ENCODE assay signal across 8 cellular contexts in the genomic region with DNA sequence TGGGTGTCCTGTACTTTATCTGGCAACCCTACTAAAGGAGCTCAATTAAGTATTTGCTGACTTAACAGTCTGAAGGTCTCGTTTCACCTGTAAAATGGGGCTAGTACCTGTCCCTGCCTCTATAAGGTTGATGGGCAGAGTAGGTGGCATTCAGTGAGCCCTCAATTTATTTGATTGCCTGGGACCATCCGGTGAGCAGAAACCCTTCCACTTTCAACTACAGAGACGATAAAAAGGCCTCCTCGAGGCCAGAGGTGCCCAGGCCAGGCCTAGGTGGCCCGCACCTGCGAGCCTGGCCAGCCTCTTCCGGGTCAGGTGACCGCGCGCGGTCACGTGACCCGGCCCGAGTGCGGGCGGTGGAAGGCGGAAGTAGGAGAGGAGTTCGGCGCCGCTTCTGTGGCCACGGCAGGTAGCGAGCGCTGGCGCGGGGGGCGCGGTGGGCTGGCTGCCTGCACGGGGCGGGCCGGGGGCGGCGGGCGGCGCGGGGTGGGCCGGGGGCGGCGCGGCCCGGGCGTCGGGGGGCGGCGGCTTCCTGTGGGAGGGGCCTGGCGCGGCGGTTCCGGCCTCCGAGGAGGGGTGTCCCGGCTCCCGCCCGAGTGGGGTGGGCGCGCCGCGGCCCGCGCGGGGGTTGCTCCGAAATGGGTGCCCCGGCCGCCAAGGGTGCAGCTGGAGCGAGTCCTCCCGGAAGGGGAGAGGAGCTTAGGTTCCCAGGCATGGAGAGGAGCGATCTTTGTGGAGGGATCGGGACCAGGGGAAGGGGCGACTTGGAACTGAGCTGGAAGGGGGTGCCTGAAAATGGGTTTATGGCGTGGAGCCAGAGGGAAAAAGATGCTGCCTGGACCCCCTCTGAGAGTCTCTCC. TPM values are rescaled to one million over a fixed set of nuclear protein-coding genes. Genes with fewer than 3 reads are reported as not detected.
A peak's percentile ranks its signal among the peaks of the same experiment; 100 is the strongest.
DNase-seq lines count a peak whose midpoint lies in the region; ATAC-seq and TF ChIP-seq lines count a peak whose summit lies in the region.

A gene (plus strand): TSS at position 350 of the 860 bp plus-strand sequence. CDS start 24,679 bp downstream, outside the sequence.

- H3K27me3 ChIP-seq in SJSA1 (replicated peaks) (no peaks in the 10 kb centered on the region), gastroesophageal sphincter (no peaks in the 10 kb centered on the region), neuronal stem cell (ENCODE audit: control insufficient read depth in 3 of 3, insufficient read depth in 3 of 3, low read depth in 1 of 3, low read length in 3 of 3) (no peaks in the 10 kb centered on the region)

- no peak within 1 kb of the TSS for H2AK5ac ChIP-seq in neuronal stem cell (ENCODE audit: low read depth, low read length)

- peak; percentile 42 to 73 for TF ChIP-seq POLR2A in gastroesophageal sphincter (IDR thresholded peaks at IDR 0.05)

- H3K23ac ChIP-seq in neuronal stem cell (ENCODE audit: low read depth, low read length, poor library complexity) = peak within 1 kb of the TSS; percentile 97

- ATAC-seq in GM21576 (IDR thresholded peaks at IDR 0.05; ENCODE audit: unreplicated experiment) (peak; percentile 55), gastroesophageal sphincter (peak; percentile 91)

- peak within 1 kb of the TSS; percentile 82 for H4K8ac ChIP-seq in neuronal stem cell (ENCODE audit: low read depth, low read length)

- DNase-seq in DMS53 treated with DMSO at 0.1 percent for 48 hours (lab: John Stamatoyannopoulos, UW; ENCODE audit: unreplicated experiment) = peak; percentile 61
- peak; percentile 53 to 60 for DNase-seq in SJSA1 (ENCODE audit: low read depth in 1 of 2, low spot score in 2 of 2)
- peak; percentile 37 to 76 (median 66) for DNase-seq in activated naive CD4-positive, alpha-beta T cell (lab: John Stamatoyannopoulos, UW)
- DNase-seq in neuronal stem cell (ENCODE audit: low spot score) = peak; percentile 62

- peak within 1 kb of the TSS; percentile 89 for H3K14ac ChIP-seq in neuronal stem cell (ENCODE audit: low read length)

- peak within 1 kb of the TSS; percentile 100 for H2AFZ ChIP-seq in neuronal stem cell (ENCODE audit: low read length)

- TF ChIP-seq EP300 in gastroesophageal sphincter (IDR thresholded peaks at IDR 0.05) = no peak

- peaks cover 14% of the 10 kb centered on the region for H3K4me1 ChIP-seq in SJSA1 (replicated peaks)
- H3K4me1 ChIP-seq in gastroesophageal sphincter = peaks cover 0 to 23% (median 4%) of the 10 kb centered on the region in 3 donors
- peaks cover 2 to 6% of the 10 kb centered on the region in 2 donors for H3K4me1 ChIP-seq in neuronal stem cell (ENCODE audit: control insufficient read depth in 2 of 2, insufficient read depth in 1 of 2, low read depth in 1 of 2, low read length in 2 of 2)

- peak within 1 kb of the TSS; percentile 53 for H2BK5ac ChIP-seq in neuronal stem cell (ENCODE audit: low read length)

- TF ChIP-seq CTCF in gastroesophageal sphincter (IDR thresholded peaks at IDR 0.05) (no peak), subcutaneous adipose tissue (IDR thresholded peaks at IDR 0.05; ENCODE audit: low read depth) (no peak)

- H3K4ac ChIP-seq in neuronal stem cell (ENCODE audit: low read length) = no peak within 1 kb of the TSS

- WGBS in gastroesophageal sphincter (ENCODE audit: low coverage in 1 of 2), 2 donors = 0% methylated on average over 2 of the region's 68 CpGs
- WGBS in neuronal stem cell (ENCODE audit: extremely low coverage in 2 of 2, insufficient read length in 2 of 2, insufficient replicate concordance in 1 of 2), 2 donors = no CpG with 5 or more reads among the region's 68 CpGs

- H3K36me3 ChIP-seq in KOPT-K1 (ENCODE audit: insufficient read depth, low read length) = no peaks in the 10 kb centered on the region
- no peaks in the 10 kb centered on the region; the same call in 1 of the 2 replicates for H3K36me3 ChIP-seq in SJSA1
- no peaks in the 10 kb centered on the region for H3K36me3 ChIP-seq in gastroesophageal sphincter
- H3K36me3 ChIP-seq in neuronal stem cell (replicated peaks in 1 of 2; ENCODE audit: control insufficient read depth in 2 of 2, insufficient read depth in 2 of 2, low read length in 2 of 2) = no peaks in the 10 kb centered on the region

- H3K4me3 ChIP-seq in SJSA1 = peak within 1 kb of the TSS; percentile 80
- H3K4me3 ChIP-seq in gastroesophageal sphincter = peak within 1 kb of the TSS; percentile 86 to 87
- H3K4me3 ChIP-seq in neuronal stem cell (ENCODE audit: low read length in 2 of 2) = peak within 1 kb of the TSS; percentile 81 to 98

- H3K9ac ChIP-seq in neuronal stem cell (ENCODE audit: low read depth, low read length, poor library complexity) = peak within 1 kb of the TSS; percentile 95

- H3K9me3 ChIP-seq in KOPT-K1 (ENCODE audit: insufficient read depth, low read length, poor library complexity, severe bottlenecking) (no peaks in the 10 kb centered on the region), SJSA1 (replicated peaks) (no peaks in the 10 kb centered on the region), gastroesophageal sphincter (no peaks in the 10 kb centered on the region), neuronal stem cell (replicated peaks in 1 of 2; ENCODE audit: control insufficient read depth in 2 of 2, insufficient read depth in 1 of 2, low read depth in 1 of 2, low read length in 2 of 2) (no peaks in the 10 kb centered on the region)

- H3K18ac ChIP-seq in neuronal stem cell (ENCODE audit: low read length) = peak within 1 kb of the TSS; percentile 96

- H3K4me2 ChIP-seq in neuronal stem cell (ENCODE audit: insufficient read depth, low read length, poor library complexity, severe bottlenecking) = peak within 1 kb of the TSS; percentile 91

- H2BK15ac ChIP-seq in neuronal stem cell (ENCODE audit: low read length) = no peak within 1 kb of the TSS

- H3K79me1 ChIP-seq in neuronal stem cell (ENCODE audit: low read depth, low read length) = peaks cover 2% of the 10 kb centered on the region

- H3K27ac ChIP-seq in KOPT-K1 (ENCODE audit: low read depth, low read length, poor library complexity, severe bottlenecking) (peak within 1 kb of the TSS; percentile 81), SJSA1 (peak within 1 kb of the TSS; percentile 55), gastroesophageal sphincter (peak within 1 kb of the TSS; percentile 66 to 92 (median 90)), neuronal stem cell (replicated peaks; ENCODE audit: low read length) (peak within 1 kb of the TSS; percentile 86)

- H2BK120ac ChIP-seq in neuronal stem cell (ENCODE audit: low read depth, low read length) = no peak within 1 kb of the TSS

- H4K91ac ChIP-seq in neuronal stem cell (ENCODE audit: low read depth, low read length, poor library complexity) = no peak within 1 kb of the TSS

- H2BK12ac ChIP-seq in neuronal stem cell (ENCODE audit: low read length) = no peak within 1 kb of the TSS

RNA-seq across cellular contexts. Expression of the gene that starts here (rescaled TPM):
- 16.3 and 27.4 TPM in 2 replicates for total RNA-seq in SJSA1 (2014; rRNA removed; shearing (Covaris generic))
- total RNA-seq in gastroesophageal sphincter = 10 to 100 TPM; 23.4 to 31.9 (median 28.8) TPM
- polyA plus RNA-seq in neuronal stem cell (2013, experiment 1 of 2) = 15.3 TPM
- polyA plus RNA-seq in neuronal stem cell (2013, experiment 2 of 2) = 15.3 TPM
- total RNA-seq in subcutaneous adipose tissue = 10 to 100 TPM; 20.2 to 48.7 (median 34.7) TPM

Comparison
In these comparisons a context has a peak if more than half of its experiments do, and no peak if none do; other contexts are left out.
1. Peak in every context shown above with its lines: DNase-seq, ATAC-seq, H3K4me3 ChIP-seq and H3K27ac ChIP-seq.